9 cellular contexts compared by ENCODE assay signal in genomic region chr2:232236200-232236599, GRCh38.
A peak's percentile ranks its signal among the peaks of the same experiment; 100 is the strongest.
DNase-seq lines count a peak whose midpoint lies in the region; ATAC-seq and TF ChIP-seq lines count a peak whose summit lies in the region.
"Had no signal": no experiment of that assay in that cellular context is flagged by ENCODE, and none has a peak within 500 bp of the region (broad histone marks: within the 10 kb centered on the region; RNA-seq: fewer than 3 reads in every experiment).

No MANE protein-coding gene starts in this region.

- no peak overlapping the region for H4K5ac ChIP-seq in mesendoderm (ENCODE audit: low read length)

- ATAC-seq in GM18870 (IDR thresholded peaks at IDR 0.05; ENCODE audit: unreplicated experiment) (peak; percentile 91), right lobe of liver (peak in 3 of 4 donors; percentile 41 to 88 (median 58)), left cardiac atrium (no peak)

- H3K27ac ChIP-seq in right lobe of liver (no peak overlapping the region), right atrium auricular region (no peak overlapping the region), mesendoderm (ENCODE audit: low read depth, low read length) (no peak overlapping the region)

- no peaks in the 10 kb centered on the region for H3K79me1 ChIP-seq in mesendoderm (ENCODE audit: low read length)

- H3K36me3 ChIP-seq in right lobe of liver (peaks cover 0 to 5% (median 0%) of the 10 kb centered on the region in 4 donors), right atrium auricular region (no peaks in the 10 kb centered on the region), mesendoderm (ENCODE audit: control insufficient read depth, insufficient read depth, low read length) (no peaks in the 10 kb centered on the region)

- no peak overlapping the region for H3K18ac ChIP-seq in mesendoderm (ENCODE audit: low read length)

- no peak overlapping the region for H3K23ac ChIP-seq in mesendoderm (ENCODE audit: low read length)

- H3K4ac ChIP-seq in mesendoderm (ENCODE audit: low read depth, low read length) = no peak overlapping the region

- DNase-seq in HCEC 1CT = peak; percentile 2
- DNase-seq in HT1080 (ENCODE audit: low read depth) = peak; percentile 31
- no peak for DNase-seq in right lobe of liver
- no peak for DNase-seq in left cardiac atrium
- no peak for DNase-seq in right atrium auricular region (ENCODE audit: low spot score)
- DNase-seq in mesendoderm = no peak
- DNase-seq in retina = no peak
- DNase-seq: anterior cingulate cortex had no signal

- H3K27me3 ChIP-seq in right lobe of liver = no peaks in the 10 kb centered on the region
- H3K27me3 ChIP-seq in right atrium auricular region = no peaks in the 10 kb centered on the region
- no peaks in the 10 kb centered on the region for H3K27me3 ChIP-seq in mesendoderm (ENCODE audit: insufficient read depth, low read length, poor library complexity)

- TF ChIP-seq CTCF in right lobe of liver (IDR thresholded peaks at IDR 0.05) (no peak), right atrium auricular region (IDR thresholded peaks at IDR 0.05) (no peak)

- H2AK5ac ChIP-seq in mesendoderm (ENCODE audit: low read length) = no peak overlapping the region

- no peak overlapping the region for H3K4me2 ChIP-seq in mesendoderm (ENCODE audit: low read length)

- H3K4me1 ChIP-seq in right lobe of liver = peaks cover 0 to 10% (median 0%) of the 10 kb centered on the region in 4 donors
- no peaks in the 10 kb centered on the region for H3K4me1 ChIP-seq in right atrium auricular region
- H3K4me1 ChIP-seq in mesendoderm (ENCODE audit: control insufficient read depth, low read depth, low read length) = no peaks in the 10 kb centered on the region

- TF ChIP-seq POLR2A in right lobe of liver (IDR thresholded peaks at IDR 0.05) = no peak

- H2BK5ac ChIP-seq in mesendoderm (ENCODE audit: low read length) = no peak overlapping the region

- H3K9me3 ChIP-seq in right lobe of liver (no peaks in the 10 kb centered on the region), right atrium auricular region (no peaks in the 10 kb centered on the region)

- no peaks in the 10 kb centered on the region for H3K79me2 ChIP-seq in mesendoderm (ENCODE audit: control insufficient read depth, insufficient read depth, low read length)

- no peak overlapping the region for H2BK15ac ChIP-seq in mesendoderm (replicated peaks; ENCODE audit: low read depth)

- H3K56ac ChIP-seq in mesendoderm (ENCODE audit: low read length) = no peak overlapping the region

- H3K4me3 ChIP-seq in right lobe of liver (no peak overlapping the region), right atrium auricular region (no peak overlapping the region), mesendoderm (ENCODE audit: low read length) (no peak overlapping the region)

- H3K9ac ChIP-seq in mesendoderm (ENCODE audit: low read length) = no peak overlapping the region

- no peak overlapping the region for H4K8ac ChIP-seq in mesendoderm (ENCODE audit: low read depth, low read length)

- H2BK120ac ChIP-seq in mesendoderm (ENCODE audit: low read depth, low read length) = no peak overlapping the region

- intact Hi-C loops in right lobe of liver (cut with DNase I) = no loop called here
- intact Hi-C loops in left cardiac atrium (cut with DNase I) = no loop called here

Comparison
In these comparisons a context has a peak if more than half of its experiments do, and no peak if none do; other contexts are left out.
1. ATAC-seq: peak in GM18870 (single experiment) and right lobe of liver (3 of 4); none in left cardiac atrium (0 of 2).
2. DNase-seq: peak in HCEC 1CT (single experiment) and HT1080 (single experiment); none in right lobe of liver (0 of 3), left cardiac atrium (single experiment), right atrium auricular region (single experiment), mesendoderm (single experiment) and retina (single experiment).